ENCODE assay signal across 28 cellular contexts in genomic region chr16:46404028-46404427, GRCh38.
"Had no signal": no experiment of that assay in that cellular context is flagged by ENCODE, and none has a peak within 500 bp of the region (broad histone marks: within the 10 kb centered on the region; RNA-seq: fewer than 3 reads in every experiment).

No MANE protein-coding gene starts in this region.

- DNase-seq: colonic mucosa; cortex of kidney; dermis blood vessel endothelial cell; dorsolateral prefrontal cortex; effector CD4-positive, alpha-beta T cell; effector CD8-positive, alpha-beta T cell; effector memory CD4-positive, alpha-beta T cell; effector memory CD8-positive, alpha-beta T cell; endodermal cell; erythroblast; esophagus squamous epithelium; foreskin fibroblast; foreskin keratinocyte; foreskin melanocyte; gastrocnemius medialis; glutamatergic neuron; head of caudate nucleus; heart left ventricle; heart right ventricle had no signal

- H3K36me3 ChIP-seq: colonic mucosa, esophagus muscularis mucosa, esophagus squamous epithelium, gastrocnemius medialis, gastroesophageal sphincter, heart left ventricle, heart right ventricle had no signal

- H3K27me3 ChIP-seq: colonic mucosa, dorsolateral prefrontal cortex, esophagus muscularis mucosa, esophagus squamous epithelium, foreskin keratinocyte, gastrocnemius medialis, gastroesophageal sphincter, heart left ventricle, heart right ventricle had no signal

- H3K27ac ChIP-seq: colonic mucosa, coronary artery, dorsolateral prefrontal cortex, epithelial cell of prostate, esophagus muscularis mucosa, esophagus squamous epithelium, foreskin keratinocyte, gastrocnemius medialis, gastroesophageal sphincter, heart left ventricle, heart right ventricle had no signal

- H3K9me3 ChIP-seq: colonic mucosa, gastrocnemius medialis had no signal

- H3K4me1 ChIP-seq: colonic mucosa, esophagus muscularis mucosa, esophagus squamous epithelium, foreskin keratinocyte, gastrocnemius medialis, gastroesophageal sphincter, heart left ventricle, heart right ventricle had no signal

- FAIRE-seq: colon, endometrium, endothelial cell of umbilical vein, frontal cortex had no signal

- H3K4me3 ChIP-seq: colonic mucosa, coronary artery, dorsolateral prefrontal cortex, esophagus muscularis mucosa, esophagus squamous epithelium, gastrocnemius medialis, gastroesophageal sphincter, heart left ventricle, heart right ventricle had no signal

- ATAC-seq: effector memory CD8-positive, alpha-beta T cell; esophagus mucosa; foreskin keratinocyte; gastrocnemius medialis; gastroesophageal sphincter; heart left ventricle; heart right ventricle had no signal
